ENCODE assay signal across 19 cellular contexts in genomic region chr11:46519351-46519750, GRCh38.
"Had no signal": no experiment of that assay in that cellular context is flagged by ENCODE, and none has a peak within 500 bp of the region (broad histone marks: within the 10 kb centered on the region; RNA-seq: fewer than 3 reads in every experiment).

No MANE protein-coding gene starts in this region.

- H3K36me3 ChIP-seq: cardiac muscle cell, ovary, sigmoid colon, stomach, upper lobe of right lung had no signal

- H3K9me3 Mint-ChIP-seq: activated CD4-positive, alpha-beta T cell treated with anti-CD3 and anti-CD28 coated beads, Interleukin-2, amount 10 ng/mL, durations not matched to agents 7 days and 5 days; effector memory CD8-positive, alpha-beta T cell; memory B cell; naive thymus-derived CD8-positive, alpha-beta T cell; stimulated activated effector memory CD8-positive, alpha-beta T cell treated with anti-CD3 and anti-CD28 coated beads, Interleukin-12 subunit alpha, Interleukin-12 subunit beta, amount 100 ng/mL, for 72 hours had no signal

- DNase-seq: activated CD4-positive, alpha-beta T cell treated with anti-CD3 and anti-CD28 coated beads, Interleukin-2, amount 10 ng/mL, durations not matched to agents 7 days and 5 days; activated CD8-positive, alpha-beta T cell treated with anti-CD3 and anti-CD28 coated beads, Interleukin-2, amount 10 ng/mL, durations not matched to agents 7 days and 5 days; activated effector memory CD4-positive, alpha-beta T cell treated with anti-CD3 and anti-CD28 coated beads, Interleukin-2, amount 50 U/mL, for 16 hours; activated T-cell treated with anti-CD3 and anti-CD28 coated beads, Interleukin-2, amount 50 U/mL, for 48 hours; dermis blood vessel endothelial cell; effector memory CD8-positive, alpha-beta T cell; kidney glomerular epithelial cell; left ventricle myocardium superior; naive thymus-derived CD8-positive, alpha-beta T cell; ovary; sigmoid colon; stimulated activated CD4-positive, alpha-beta T cell treated with anti-CD3 and anti-CD28 coated beads, Interleukin-4, amount 100 ng/mL, for 24 hours; stomach; upper lobe of right lung had no signal

- H3K27ac Mint-ChIP-seq: activated CD4-positive, alpha-beta T cell treated with anti-CD3 and anti-CD28 coated beads, Interleukin-2, amount 10 ng/mL, durations not matched to agents 7 days and 5 days; activated CD8-positive, alpha-beta T cell treated with anti-CD3 and anti-CD28 coated beads, Interleukin-2, amount 10 ng/mL, durations not matched to agents 7 days and 5 days; activated naive CD8-positive, alpha-beta T cell; effector memory CD8-positive, alpha-beta T cell; memory B cell had no signal

- ATAC-seq: activated CD4-positive, CD25-positive, alpha-beta regulatory T cell treated with anti-CD3 and anti-CD28 coated beads, Interleukin-2, amount 50 U/mL, for 24 hours; activated CD8-positive, alpha-beta T cell treated with anti-CD3 and anti-CD28 coated beads, Interleukin-2, amount 10 ng/mL, durations not matched to agents 7 days and 5 days; effector memory CD8-positive, alpha-beta T cell; left ventricle myocardium superior; naive thymus-derived CD8-positive, alpha-beta T cell; stimulated activated effector memory CD8-positive, alpha-beta T cell treated with anti-CD3 and anti-CD28 coated beads, Interleukin-12 subunit alpha, Interleukin-12 subunit beta, amount 100 ng/mL, for 72 hours had no signal

- H3K4me3 ChIP-seq: cardiac muscle cell, ovary, sigmoid colon, stomach, upper lobe of right lung had no signal

- H3K4me3 Mint-ChIP-seq: activated CD4-positive, alpha-beta T cell treated with anti-CD3 and anti-CD28 coated beads, Interleukin-2, amount 10 ng/mL, durations not matched to agents 7 days and 5 days; activated CD8-positive, alpha-beta T cell treated with anti-CD3 and anti-CD28 coated beads, Interleukin-2, amount 10 ng/mL, durations not matched to agents 7 days and 5 days; activated naive CD8-positive, alpha-beta T cell; effector memory CD8-positive, alpha-beta T cell; memory B cell; naive thymus-derived CD8-positive, alpha-beta T cell; stimulated activated effector memory CD8-positive, alpha-beta T cell treated with anti-CD3 and anti-CD28 coated beads, Interleukin-12 subunit alpha, Interleukin-12 subunit beta, amount 100 ng/mL, for 72 hours had no signal

- H3K27ac ChIP-seq: cardiac muscle cell, ovary, sigmoid colon, stomach, upper lobe of right lung had no signal

- H3K9me3 ChIP-seq: ovary, sigmoid colon, stomach, upper lobe of right lung had no signal

- H3K36me3 Mint-ChIP-seq: stimulated activated effector memory CD8-positive, alpha-beta T cell treated with anti-CD3 and anti-CD28 coated beads, Interleukin-12 subunit alpha, Interleukin-12 subunit beta, amount 100 ng/mL, for 72 hours had no signal

- H3K27me3 Mint-ChIP-seq: activated CD4-positive, alpha-beta T cell treated with anti-CD3 and anti-CD28 coated beads, Interleukin-2, amount 10 ng/mL, durations not matched to agents 7 days and 5 days; activated naive CD8-positive, alpha-beta T cell; effector memory CD8-positive, alpha-beta T cell; memory B cell; naive thymus-derived CD8-positive, alpha-beta T cell had no signal

- H3K27me3 ChIP-seq: cardiac muscle cell, ovary, sigmoid colon, stomach, upper lobe of right lung had no signal
